ENCODE assay signal across 19 cellular contexts in genomic region chr1:202285908-202286307, GRCh38. TPM values are rescaled to one million over a fixed set of nuclear protein-coding genes. Genes with fewer than 3 reads are reported as not detected.
A peak's percentile ranks its signal among the peaks of the same experiment; 100 is the strongest.
DNase-seq lines count a peak whose midpoint lies in the region; ATAC-seq and TF ChIP-seq lines count a peak whose summit lies in the region.
"Had no signal": no experiment of that assay in that cellular context is flagged by ENCODE, and none has a peak within 500 bp of the region (broad histone marks: within the 10 kb centered on the region; RNA-seq: fewer than 3 reads in every experiment).

No MANE protein-coding gene starts in this region.

- H3K4me1 ChIP-seq in right atrium auricular region (peaks cover 0 to 15% of the 10 kb centered on the region in 2 donors), skeletal muscle tissue (ENCODE audit: control insufficient read depth in 3 of 3, insufficient read depth in 3 of 3, low read length in 3 of 3) (peaks cover 17 to 33% (median 32%) of the 10 kb centered on the region in 3 donors), aorta (ENCODE audit: control insufficient read depth in 1 of 2, insufficient read depth in 2 of 2, low read length in 2 of 2) (peaks cover 7 to 12% of the 10 kb centered on the region in 2 donors)
- H3K4me1 ChIP-seq: HAP-1 had no signal

- H3K9me3 ChIP-seq in right atrium auricular region = no peaks in the 10 kb centered on the region
- no peaks in the 10 kb centered on the region for H3K9me3 ChIP-seq in skeletal muscle tissue (ENCODE audit: control insufficient read depth in 3 of 3, low read length in 3 of 3)
- H3K9me3 ChIP-seq in aorta (ENCODE audit: control insufficient read depth, low read length) = no peaks in the 10 kb centered on the region
- H3K9me3 ChIP-seq: BLaER1 treated with 17β-estradiol and CSF1 and Interleukin-3, amounts not matched to agents 10 nM and 100 nM; HAP-1 had no signal

- H3K9me3 Mint-ChIP-seq in chondrocyte (ENCODE audit: low read depth) = no peaks in the 10 kb centered on the region
- H3K9me3 Mint-ChIP-seq: CD4-positive, alpha-beta T cell had no signal

- H3K4me3 ChIP-seq in right atrium auricular region (no peak overlapping the region), skeletal muscle tissue (ENCODE audit: low read length in 3 of 3) (no peak overlapping the region), aorta (ENCODE audit: low read length in 2 of 2) (no peak overlapping the region)
- H3K4me3 ChIP-seq: BLaER1 treated with 17β-estradiol and CSF1 and Interleukin-3, amounts not matched to agents 10 nM and 100 nM; HAP-1 had no signal

- DNase-seq in right atrium auricular region (ENCODE audit: low spot score) (no peak), Right ventricle myocardium inferior (ENCODE audit: missing footprints) (no peak), chondrocyte (ENCODE audit: low spot score) (no peak), aorta (no peak), UCSD-AML1 (lab: John Stamatoyannopoulos, UW; ENCODE audit: unreplicated experiment) (no peak), HuH-7.5 (ENCODE audit: low spot score) (no peak)
- DNase-seq: AML-193; CD4-positive, alpha-beta T cell; GOT3; KG1; MM.1S; NCI-H2029; NCI-H526 treated with DMSO at 0.1 percent for 48 hours; RPMI8226; SHP77 had no signal

- H3K27me3 ChIP-seq in right atrium auricular region (no peaks in the 10 kb centered on the region), skeletal muscle tissue (ENCODE audit: control insufficient read depth in 3 of 3, insufficient read depth in 3 of 3, low read length in 3 of 3) (no peaks in the 10 kb centered on the region), aorta (ENCODE audit: control insufficient read depth in 1 of 2, insufficient read depth in 2 of 2, low read length in 1 of 2) (no peaks in the 10 kb centered on the region)

- no peak overlapping the region for H3K9ac ChIP-seq in skeletal muscle tissue (ENCODE audit: low read depth in 1 of 3, low read length in 3 of 3)
- H3K9ac ChIP-seq: BLaER1 treated with 17β-estradiol and CSF1 and Interleukin-3, amounts not matched to agents 10 nM and 100 nM had no signal

- no peaks in the 10 kb centered on the region for H3K36me3 Mint-ChIP-seq in chondrocyte (ENCODE audit: low read depth)

- TF ChIP-seq CTCF in right atrium auricular region (IDR thresholded peaks at IDR 0.05) (no peak), chondrocyte (IDR thresholded peaks at IDR 0.05) (no peak)

- intact Hi-C loops in Right ventricle myocardium inferior (cut with DNase I) (no loop called here), aorta (cut with DNase I) (loop anchor here in 1 of 2 donors (2.0 to 5.0 kb wide), 2 partner anchors 44 to 87 kb away; no protein-coding TSS in a partner anchor)

- H3K27me3 Mint-ChIP-seq in chondrocyte (ENCODE audit: low read depth) = no peaks in the 10 kb centered on the region
- H3K27me3 Mint-ChIP-seq: CD4-positive, alpha-beta T cell had no signal

- ATAC-seq in Right ventricle myocardium inferior = no peak
- ATAC-seq in aorta (ENCODE audit: low FRiP score) = no peak
- no peak for ATAC-seq in GM21786 (IDR thresholded peaks at IDR 0.05; ENCODE audit: unreplicated experiment)

- 83 to 85% methylated on average over 3 of the region's 3 CpGs for WGBS in aorta, 2 donors

- H3K27ac ChIP-seq in right atrium auricular region (peak overlapping the region; percentile 37 to 77), skeletal muscle tissue (ENCODE audit: low read depth, low read length) (peak overlapping the region; percentile 65), aorta (ENCODE audit: low read depth in 1 of 2, low read length in 2 of 2) (peak overlapping the region; percentile 34 to 82)
- H3K27ac ChIP-seq: BLaER1 treated with 17β-estradiol and CSF1 and Interleukin-3, amounts not matched to agents 10 nM and 100 nM had no signal

- H3K36me3 ChIP-seq in right atrium auricular region (no peaks in the 10 kb centered on the region), skeletal muscle tissue (ENCODE audit: control insufficient read depth in 3 of 3, insufficient read depth in 3 of 3, low read length in 3 of 3) (no peaks in the 10 kb centered on the region), aorta (ENCODE audit: control insufficient read depth in 1 of 2, insufficient read depth in 2 of 2, low read length in 1 of 2) (peaks cover 0 to 1% of the 10 kb centered on the region in 2 donors)
- H3K36me3 ChIP-seq: HAP-1 had no signal

- peaks cover 64% of the 10 kb centered on the region for H3K4me1 Mint-ChIP-seq in chondrocyte (ENCODE audit: low read depth)

- H3K4me3 Mint-ChIP-seq in chondrocyte (ENCODE audit: unreplicated experiment) = no peak overlapping the region
- H3K4me3 Mint-ChIP-seq: CD4-positive, alpha-beta T cell had no signal

- H3K27ac Mint-ChIP-seq in chondrocyte (ENCODE audit: unreplicated experiment) = peak overlapping the region; percentile 0
- H3K27ac Mint-ChIP-seq: CD4-positive, alpha-beta T cell had no signal

RNA-seq across cellular contexts. Expression of gene UBE2T, which starts 55.8 kb away (rescaled TPM):
- total RNA-seq in right atrium auricular region (10 to 100 TPM in 1 of 2 donors, 1 to 10 TPM in 1; 9.7 to 10.2 TPM), Right ventricle myocardium inferior (16.0 TPM), chondrocyte (8.7 to 13.0 TPM (median 8.9 TPM) in 3 replicates), skeletal muscle tissue (11.5 TPM), aorta (1 to 10 TPM in 1 of 2 donors, under 1 TPM in 1; 0.75 to 1.0 TPM)
- polyA plus RNA-seq in aorta = 1 to 10 TPM; 1.8 to 3.5 TPM
